In genomic region chr7:17939111-17939669, GRCh38 we compare ENCODE assay signal across 8 cellular contexts. TPM values are rescaled to one million over a fixed set of nuclear protein-coding genes. Genes with fewer than 3 reads are reported as not detected.
A peak's percentile ranks its signal among the peaks of the same experiment; 100 is the strongest.
DNase-seq lines count a peak whose midpoint lies in the region; ATAC-seq and TF ChIP-seq lines count a peak whose summit lies in the region.

No MANE protein-coding gene starts in this region.

- H3K4me1 Mint-ChIP-seq in activated B cell treated with CpG ODN at 0.5 μM for 24 hours, result peaks cover 54% of the 10 kb centered on the region

- POLR2A ChIA-PET in activated B cell treated with CpG ODN at 0.5 μM for 24 hours (lab: Charles Lee), result interaction anchor here (0.8 to 0.9 kb wide), 3 partner anchors 10 to 20 kb away, joined by 3 to 12 read pairs (median 4); no protein-coding TSS in a partner anchor

- TF ChIP-seq CTCF in activated B cell treated with CpG ODN at 0.5 μM for 24 hours (IDR thresholded peaks at IDR 0.05), result no peak

- CTCF ChIA-PET in activated B cell treated with CpG ODN at 0.5 μM for 24 hours (lab: Charles Lee), result no interaction called here

- H3K9me3 Mint-ChIP-seq in activated B cell treated with CpG ODN at 0.5 μM for 24 hours, result no peaks in the 10 kb centered on the region

- H3K27ac Mint-ChIP-seq in activated B cell treated with CpG ODN at 0.5 μM for 24 hours, result peak overlapping the region; percentile 98

- ATAC-seq in activated B cell treated with CpG ODN at 0.5 μM for 24 hours (ENCODE audit: low read depth), result peak; percentile 2
- no peak for ATAC-seq in HG03571 (IDR thresholded peaks at IDR 0.05; ENCODE audit: unreplicated experiment)

- DNase-seq in DMS 273 treated with DMSO at 0.1 percent for 48 hours (lab: John Stamatoyannopoulos, UW) (peak; percentile 36), KG1 (lab: John Stamatoyannopoulos, UW) (peak; percentile 75), activated B cell treated with CpG ODN at 0.5 μM for 24 hours (no peak), germinal center (ENCODE audit: low spot score) (peak; percentile 24), putamen (ENCODE audit: low spot score) (peak; percentile 7), NCI-H2029 treated with DMSO at 0.1 percent for 48 hours (lab: John Stamatoyannopoulos, UW) (no peak)
- no peak for DNase-seq in stimulated activated CD4-positive, alpha-beta T cell treated with anti-CD3 and anti-CD28 coated beads, Interleukin-1b, Interleukin-23, amount 100 ng/mL, for 48 hours

- H3K4me3 Mint-ChIP-seq in activated B cell treated with CpG ODN at 0.5 μM for 24 hours, result peak overlapping the region; percentile 98

- peaks cover 17% of the 10 kb centered on the region for H3K36me3 Mint-ChIP-seq in activated B cell treated with CpG ODN at 0.5 μM for 24 hours (ENCODE audit: low read depth)

- H3K27me3 Mint-ChIP-seq in activated B cell treated with CpG ODN at 0.5 μM for 24 hours, result no peaks in the 10 kb centered on the region

- intact Hi-C loops in activated B cell treated with CpG ODN at 0.5 μM for 24 hours (cut with micrococcal nuclease), result loop anchor here (5.0 kb wide), 2 partner anchors 1182 to 1768 kb away; partner anchors contain the start of gene POLR1F

RNA-seq across cellular contexts. Expression of gene SNX13, which starts 1.1 kb away (rescaled TPM):
- 40.0 and 46.5 TPM in 2 replicates for total RNA-seq in activated B cell treated with CpG ODN at 0.5 μM for 24 hours

Comparison
In these comparisons a context has a peak if more than half of its experiments do, and no peak if none do; other contexts are left out.
1. DNase-seq: peak in DMS 273 treated with DMSO at 0.1 percent for 48 hours (single experiment), KG1 (single experiment), germinal center (single experiment) and putamen (single experiment); none in activated B cell treated with CpG ODN at 0.5 μM for 24 hours (single experiment), NCI-H2029 treated with DMSO at 0.1 percent for 48 hours (single experiment) and stimulated activated CD4-positive, alpha-beta T cell treated with anti-CD3 and anti-CD28 coated beads, Interleukin-1b, Interleukin-23, amount 100 ng/mL, for 48 hours (single experiment).